29 cellular contexts compared by ENCODE assay signal in genomic region chr4:13056630-13057187, GRCh38.
"Had no signal": no experiment of that assay in that cellular context is flagged by ENCODE, and none has a peak within 500 bp of the region (broad histone marks: within the 10 kb centered on the region; RNA-seq: fewer than 3 reads in every experiment).

No MANE protein-coding gene starts in this region.

- H3K4me3 ChIP-seq: MG63 had no signal

- H3K9me3 Mint-ChIP-seq: activated CD4-positive, alpha-beta T cell treated with anti-CD3 and anti-CD28 coated beads, Interleukin-2, amount 10 ng/mL, durations not matched to agents 7 days and 5 days; activated naive CD4-positive, alpha-beta T cell treated with anti-CD3 and anti-CD28 coated beads for 36 hours; T-helper 1 cell treated with Interleukin-12 subunit alpha and Interleukin-12 subunit beta and Interleukin-4 antibody, amounts not matched to agents 30 μg/mL and 1 μg/mL, for 36 hours had no signal

- H3K4me3 Mint-ChIP-seq: activated CD4-positive, alpha-beta memory T cell treated with anti-CD3 and anti-CD28 coated beads for 36 hours; activated CD4-positive, alpha-beta T cell treated with anti-CD3 and anti-CD28 coated beads, Interleukin-2, amount 10 ng/mL, durations not matched to agents 7 days and 5 days; activated naive CD4-positive, alpha-beta T cell treated with anti-CD3 and anti-CD28 coated beads for 36 hours; activated naive CD8-positive, alpha-beta T cell; activated T-helper 17 cell treated with anti-CD3 and anti-CD28 coated beads, Interleukin-2, amount 50 U/mL, for 72 hours; T-helper 1 cell treated with Interleukin-12 subunit alpha and Interleukin-12 subunit beta and Interleukin-4 antibody, amounts not matched to agents 30 μg/mL and 1 μg/mL, for 36 hours had no signal

- ATAC-seq: activated T-helper 17 cell treated with anti-CD3 and anti-CD28 coated beads, Interleukin-2, amount 50 U/mL, for 72 hours; Panc1 had no signal

- H3K36me3 ChIP-seq: MG63 had no signal

- H3K9me3 ChIP-seq: MG63 had no signal

- H3K27me3 ChIP-seq: MG63 had no signal

- H3K27ac ChIP-seq: VCaP had no signal

- H3K27ac Mint-ChIP-seq: activated CD4-positive, alpha-beta memory T cell treated with anti-CD3 and anti-CD28 coated beads for 36 hours; activated CD4-positive, alpha-beta T cell treated with anti-CD3 and anti-CD28 coated beads, Interleukin-2, amount 10 ng/mL, durations not matched to agents 7 days and 5 days; activated naive CD4-positive, alpha-beta T cell treated with anti-CD3 and anti-CD28 coated beads for 36 hours; activated naive CD8-positive, alpha-beta T cell; activated T-helper 17 cell treated with anti-CD3 and anti-CD28 coated beads, Interleukin-2, amount 50 U/mL, for 72 hours; T-helper 1 cell treated with Interleukin-12 subunit alpha and Interleukin-12 subunit beta and Interleukin-4 antibody, amounts not matched to agents 30 μg/mL and 1 μg/mL, for 36 hours had no signal

- DNase-seq: activated CD4-positive, alpha-beta memory T cell treated with anti-CD3 and anti-CD28 coated beads for 36 hours; activated CD4-positive, alpha-beta T cell treated with anti-CD3 and anti-CD28 coated beads, Interleukin-2, amount 10 ng/mL, durations not matched to agents 7 days and 5 days; activated CD4-positive, CD25-positive, alpha-beta regulatory T cell; activated CD8-positive, alpha-beta memory T cell treated with anti-CD3 and anti-CD28 coated beads for 24 hours; activated gamma-delta T cell; activated naive CD4-positive, alpha-beta T cell treated with anti-CD3 and anti-CD28 coated beads for 36 hours; activated T-cell treated with anti-CD3 and anti-CD28 coated beads for 4 hours; activated T-cell treated with anti-CD3 and anti-CD28 coated beads, Interleukin-2, amount 50 U/mL, for 48 hours; amygdala; caudate nucleus; MG63; MV-4-11; NCI-H1105; NCI-H1436; NCI-H1694 treated with DMSO at 0.1 percent for 48 hours; NCI-H2029 treated with DMSO at 0.1 percent for 48 hours; NCI-H345; NCI-H510A; NCI-H69; NK-92 treated with Interleukin-12 subunit alpha and Interleukin-12 subunit beta, amount 100 ng/mL, for 24 hours; OCI-M1; RPMI8226; SHP77 treated with DMSO at 0.1 percent for 48 hours; T-helper 9 cell had no signal

- H3K27me3 Mint-ChIP-seq: activated CD4-positive, alpha-beta memory T cell treated with anti-CD3 and anti-CD28 coated beads for 36 hours; activated CD4-positive, alpha-beta T cell treated with anti-CD3 and anti-CD28 coated beads, Interleukin-2, amount 10 ng/mL, durations not matched to agents 7 days and 5 days; activated naive CD8-positive, alpha-beta T cell; activated T-helper 17 cell treated with anti-CD3 and anti-CD28 coated beads, Interleukin-2, amount 50 U/mL, for 72 hours had no signal

- H3K36me3 Mint-ChIP-seq: activated CD4-positive, alpha-beta memory T cell treated with anti-CD3 and anti-CD28 coated beads for 36 hours; activated naive CD8-positive, alpha-beta T cell had no signal

- H3K4me1 Mint-ChIP-seq: activated CD4-positive, alpha-beta T cell treated with anti-CD3 and anti-CD28 coated beads, Interleukin-2, amount 10 ng/mL, durations not matched to agents 7 days and 5 days; activated T-helper 17 cell treated with anti-CD3 and anti-CD28 coated beads, Interleukin-2, amount 50 U/mL, for 72 hours had no signal
